In genomic region chr9:105679406-105680022, GRCh38 we compare ENCODE assay signal across 32 cellular contexts. TPM values are rescaled to one million over a fixed set of nuclear protein-coding genes. Genes with fewer than 3 reads are reported as not detected.
DNase-seq lines count a peak whose midpoint lies in the region; ATAC-seq, FAIRE-seq and TF ChIP-seq lines count a peak whose summit lies in the region.
"Had no signal": no experiment of that assay in that cellular context is flagged by ENCODE, and none has a peak within 500 bp of the region (broad histone marks: within the 10 kb centered on the region; RNA-seq: fewer than 3 reads in every experiment).

No MANE protein-coding gene starts in this region.

- intact Hi-C loops in HepG2 (cut with micrococcal nuclease; ENCODE audit: unreplicated experiment) (loop anchor here (5.0 kb wide), 1 partner anchor 47 kb away; no protein-coding TSS in a partner anchor), mammary epithelial cell (cut with micrococcal nuclease) (no loop called here)

- POLR2A ChIA-PET in HepG2 (lab: Yijun Ruan, JAX): interaction anchor here (1.4 kb wide), 1 partner anchor 15 kb away, joined by 6 read pairs; the partner anchor contains the start of gene TMEM38B

- no TSS peak for BruUV-seq in HepG2 (replicated peaks; lab: Mats Ljungman, UMichigan)
- no TSS peak for BruUV-seq in mammary epithelial cell (replicated peaks; lab: Mats Ljungman, UMichigan)

- peak in 1 of 2 experiments; percentile 52; a peak in 2 of 4 replicates for TF ChIP-seq EP300 in HepG2 (IDR thresholded peaks at IDR 0.05; ENCODE audit: low read depth in 2 of 2, low read length in 2 of 2)
- no peak for TF ChIP-seq EP300 in HepG2 (CRISPR knock-in tag; IDR thresholded peaks at IDR 0.05; ENCODE audit: borderline replicate concordance)

- 0% methylated on average over 7 of the region's 7 CpGs for WGBS in HepG2 (ENCODE audit: low lambda C conversion rate)
- WGBS in mammary epithelial cell (ENCODE audit: low coverage, missing lambda C conversion rate): 61% methylated on average over 7 of the region's 7 CpGs

- TF ChIP-seq CTCF in C4-2B (conservative IDR thresholded peaks at IDR 0.05) (no peak), HepG2 (CRISPR knock-in tag; IDR thresholded peaks at IDR 0.05) (no peak), mammary epithelial cell (conservative IDR thresholded peaks at IDR 0.05 in 1 of 2, IDR thresholded peaks at IDR 0.05 in 1 of 2; ENCODE audit: extremely low read depth in 1 of 2, insufficient read depth in 1 of 2, low read depth in 1 of 2, low read length in 2 of 2) (no peak)

- DNase-seq in DMS53 treated with DMSO at 0.1 percent for 48 hours (lab: John Stamatoyannopoulos, UW; ENCODE audit: unreplicated experiment) (peak; percentile 47), NCI-H526 treated with DMSO at 0.1 percent for 48 hours (lab: John Stamatoyannopoulos, UW) (peak; percentile 85), HepG2 (ENCODE audit: low spot score) (peak; percentile 89), mammary epithelial cell (no peak), frontal cortex (ENCODE audit: low spot score in 2 of 2) (no peak)
- no peak for DNase-seq in stimulated activated naive CD4-positive, alpha-beta T cell treated with Interleukin-2 at 50 U/mL for 16 hours (lab: John Stamatoyannopoulos, UW)
- DNase-seq: ACHN; activated CD4-positive, alpha-beta T cell treated with anti-CD3 and anti-CD28 coated beads for 36 hours; activated CD8-positive, alpha-beta memory T cell treated with anti-CD3 and anti-CD28 coated beads, Interleukin-2, amount 50 U/mL, for 48 hours; activated CD8-positive, alpha-beta T cell treated with anti-CD3 and anti-CD28 coated beads for 36 hours; activated naive CD4-positive, alpha-beta T cell treated with anti-CD3 and anti-CD28 coated beads for 36 hours; BE2C; dermis blood vessel endothelial cell; DND-41; foreskin melanocyte; GF-D8; GM23248; IMR-90; kidney; lower lobe of right lung; NCI-H1417; NCI-H2081 treated with DMSO at 0.1 percent for 48 hours; NCI-H524 treated with DMSO at 0.1 percent for 48 hours; nephron progenitor cell; SIG-M5 had no signal

- H3K9me3 ChIP-seq in HepG2 (ENCODE audit: low read length): no peaks in the 10 kb centered on the region
- H3K9me3 ChIP-seq in mammary epithelial cell (replicated peaks; ENCODE audit: insufficient read depth, low read length): no peaks in the 10 kb centered on the region
- H3K9me3 ChIP-seq: BE2C, lower lobe of right lung had no signal

- H3K4me1 ChIP-seq in HepG2 (ENCODE audit: insufficient read depth, low read length) (peaks cover 30% of the 10 kb centered on the region), mammary epithelial cell (ENCODE audit: insufficient read depth, low read length) (no peaks in the 10 kb centered on the region)
- H3K4me1 ChIP-seq: lower lobe of right lung had no signal

- in situ Hi-C loops in HepG2 (cut with HindIII; ENCODE audit: extremely low pct_ligation_motif_present, low pct_unique_long_range_greater_than_20kb) (no loop called here), mammary epithelial cell (cut with MboI; ENCODE audit: low sequenced_read_pairs in 2 of 2) (no loop called here)

- dilution Hi-C loops in mammary epithelial cell (cut with HindIII; ENCODE audit: low sequenced_read_pairs): no loop called here

- no peaks in the 10 kb centered on the region; a peak in 1 of 5 replicates for H3K27me3 ChIP-seq in HepG2 (ENCODE audit: control insufficient read depth in 1 of 2, insufficient read depth in 2 of 2, low read length in 2 of 2)
- no peaks in the 10 kb centered on the region for H3K27me3 ChIP-seq in mammary epithelial cell (ENCODE audit: insufficient read depth, low read length)
- H3K27me3 ChIP-seq: BE2C had no signal

- H3K4me3 ChIP-seq in HepG2 (replicated peaks in 1 of 3; ENCODE audit: insufficient read depth in 1 of 3, low read depth in 2 of 3, low read length in 3 of 3): peak overlapping the region in 2 of 3 experiments; percentile 10 to 22; a peak in 3 of 6 replicates
- H3K4me3 ChIP-seq in mammary epithelial cell (replicated peaks in 1 of 3; ENCODE audit: insufficient read depth in 1 of 3, low read depth in 2 of 3, low read length in 3 of 3): no peak overlapping the region
- H3K4me3 ChIP-seq: GM23248, lower lobe of right lung had no signal

- no peaks in the 10 kb centered on the region for H4K20me1 ChIP-seq in HepG2 (ENCODE audit: insufficient read depth, low read length)
- no peaks in the 10 kb centered on the region for H4K20me1 ChIP-seq in mammary epithelial cell (ENCODE audit: insufficient read depth, low read length)

- peak; percentile 56 for FAIRE-seq in HepG2 (lab: Jason Lieb, UNC)
- no peak for FAIRE-seq in frontal cortex (lab: Jason Lieb, UNC)
- FAIRE-seq: endometrium had no signal

- TF ChIP-seq POLR2A in HepG2 (IDR thresholded peaks at IDR 0.05; ENCODE audit: insufficient read depth in 1 of 2, low read depth in 2 of 2, low read length in 2 of 2): no peak

- CTCF ChIA-PET in HepG2 (lab: Yijun Ruan, JAX; ENCODE audit: low intra/inter-chr PET ratio, low total read pairs) (no interaction called here), mammary epithelial cell (lab: Charles Lee; ENCODE audit: low non-redundant PET) (no interaction called here)

- ATAC-seq in HepG2 (peak; percentile 90), HG02973 (IDR thresholded peaks at IDR 0.05; ENCODE audit: unreplicated experiment) (no peak)
- ATAC-seq: activated CD4-positive, alpha-beta T cell treated with anti-CD3 and anti-CD28 coated beads for 36 hours; activated CD8-positive, alpha-beta T cell treated with anti-CD3 and anti-CD28 coated beads for 36 hours; lower lobe of right lung; stimulated activated memory B cell treated with anti-CD40 and anti-IgM and Interleukin-4, amounts not matched to agents 10 μg/mL and 1 μg/mL and 100 μg/mL, for 72 hours had no signal

- no peak for TF ChIP-seq RAD21 in HepG2 (CRISPR knock-in tag; IDR thresholded peaks at IDR 0.05)

- peak overlapping the region; percentile 37; the same call in 1 of the 2 replicates for H3K27ac ChIP-seq in C4-2B
- H3K27ac ChIP-seq in HepG2 (ENCODE audit: extremely low read length, insufficient read depth, low read length): no peak overlapping the region
- H3K27ac ChIP-seq in mammary epithelial cell (ENCODE audit: insufficient read depth, low read depth, low read length): no peak overlapping the region
- H3K27ac ChIP-seq: GM23248, lower lobe of right lung had no signal

- H3K4me2 ChIP-seq in HepG2 (ENCODE audit: low read depth, low read length): peak overlapping the region; percentile 65
- H3K4me2 ChIP-seq in mammary epithelial cell (ENCODE audit: insufficient read depth, low read depth, low read length): no peak overlapping the region

- H3K79me2 ChIP-seq in HepG2 (ENCODE audit: insufficient read depth, low read length) (no peaks in the 10 kb centered on the region), mammary epithelial cell (ENCODE audit: insufficient read depth, low read length) (no peaks in the 10 kb centered on the region)

- H3K36me3 ChIP-seq in HepG2 (replicated peaks in 1 of 2; ENCODE audit: control insufficient read depth in 1 of 2, insufficient read depth in 2 of 2, low read length in 2 of 2): no peaks in the 10 kb centered on the region
- no peaks in the 10 kb centered on the region for H3K36me3 ChIP-seq in mammary epithelial cell (ENCODE audit: insufficient read depth, low read length)
- H3K36me3 ChIP-seq: BE2C, lower lobe of right lung had no signal

- no peak overlapping the region for H2AFZ ChIP-seq in HepG2 (ENCODE audit: low read length)
- H2AFZ ChIP-seq in mammary epithelial cell (ENCODE audit: low read depth, low read length): no peak overlapping the region
- H2AFZ ChIP-seq: GM23248 had no signal

- no peak overlapping the region; the same call in 1 of the 2 replicates for H3K9ac ChIP-seq in HepG2 (ENCODE audit: insufficient read depth, low read depth, low read length)
- no peak overlapping the region for H3K9ac ChIP-seq in mammary epithelial cell (ENCODE audit: insufficient read depth, low read length)
- H3K9ac ChIP-seq: GM23248 had no signal

RNA-seq across cellular contexts. Expression of gene TMEM38B, which starts 14.8 kb away (rescaled TPM):
- total RNA-seq in HepG2 (2016; rRNA removed; fragmentation: Illumina TruSeq; extraction: Trizol): 26.0 and 32.4 TPM in 2 replicates
- total RNA-seq in HepG2 (2016; cell fraction: cytosol; rRNA removed; fragmentation: Illumina TruSeq; extraction: Trizol; ENCODE audit: low read depth): 13.2 and 15.1 TPM in 2 replicates
- total RNA-seq in HepG2 (2016; cell fraction: insoluble cytoplasmic fraction; rRNA removed; fragmentation: Illumina TruSeq; extraction: Trizol): 21.7 and 29.4 TPM in 2 replicates
- total RNA-seq in HepG2 (2016; cell fraction: membrane; rRNA removed; fragmentation: Illumina TruSeq; extraction: Trizol): 16.9 and 17.8 TPM in 2 replicates
- 23.7 and 24.3 TPM in 2 replicates for total RNA-seq in HepG2 (2016; cell fraction: nucleus; rRNA removed; fragmentation: Illumina TruSeq; extraction: Trizol)
- 12.4 and 13.4 TPM in 2 replicates for polyA plus RNA-seq in HepG2 (2011; rRNA removed)
- 9.6 and 15.4 TPM in 2 replicates for polyA plus RNA-seq in HepG2 (2011; cell fraction: cytosol; rRNA removed)
- 3.9 and 6.1 TPM in 2 replicates for polyA plus RNA-seq in HepG2 (2011; cell fraction: nucleus; rRNA removed)
- polyA plus RNA-seq in HepG2 (2012): 14.8 and 19.3 TPM in 2 replicates
- polyA plus RNA-seq in HepG2 (2016; cell fraction: cytosol; fragmentation: Illumina TruSeq; extraction: Trizol; ENCODE audit: low read depth): 3.8 and 5.9 TPM in 2 replicates
- polyA plus RNA-seq in HepG2 (2016; cell fraction: insoluble cytoplasmic fraction; fragmentation: Illumina TruSeq; extraction: Trizol; ENCODE audit: low read depth): 15.6 and 16.4 TPM in 2 replicates
- 8.4 and 9.8 TPM in 2 replicates for polyA plus RNA-seq in HepG2 (2016; cell fraction: membrane; fragmentation: Illumina TruSeq; extraction: Trizol; ENCODE audit: low read depth)
- polyA plus RNA-seq in HepG2 (2016; cell fraction: nucleus; fragmentation: Illumina TruSeq; extraction: Trizol; ENCODE audit: insufficient read depth, low read depth): 26.7 and 29.8 TPM in 2 replicates
- polyA minus RNA-seq in HepG2 (2011; rRNA and poly(A)+ RNA removed; ENCODE audit: low replicate concordance): 13.5 and 22.6 TPM in 2 replicates
- 14.0 and 21.4 TPM in 2 replicates for polyA minus RNA-seq in HepG2 (2011; cell fraction: cytosol; rRNA and poly(A)+ RNA removed)
- 11.3 and 15.5 TPM in 2 replicates for polyA minus RNA-seq in HepG2 (2011; cell fraction: nucleus; rRNA and poly(A)+ RNA removed)
- total RNA-seq in mammary epithelial cell: 10 to 100 TPM; 10.5 to 16.8 TPM
- polyA plus RNA-seq in mammary epithelial cell: 9.7 TPM
- polyA minus RNA-seq in mammary epithelial cell: 10.1 TPM
- 29.3 TPM for total RNA-seq in frontal cortex

RNA-seq across cellular contexts. Expression of gene TAL2, which starts 17.3 kb away (rescaled TPM):
- not detected in 2 replicates for total RNA-seq in HepG2 (2016; rRNA removed; fragmentation: Illumina TruSeq; extraction: Trizol)
- total RNA-seq in HepG2 (2016; cell fraction: cytosol; rRNA removed; fragmentation: Illumina TruSeq; extraction: Trizol; ENCODE audit: low read depth): not detected in 2 replicates
- not detected in 2 replicates for total RNA-seq in HepG2 (2016; cell fraction: insoluble cytoplasmic fraction; rRNA removed; fragmentation: Illumina TruSeq; extraction: Trizol)
- not detected in 2 replicates for total RNA-seq in HepG2 (2016; cell fraction: membrane; rRNA removed; fragmentation: Illumina TruSeq; extraction: Trizol)
- not detected in 2 replicates for total RNA-seq in HepG2 (2016; cell fraction: nucleus; rRNA removed; fragmentation: Illumina TruSeq; extraction: Trizol)
- polyA plus RNA-seq in HepG2 (2011; rRNA removed): 0.22 TPM in 1 of 2 replicates, not detected in the other
- polyA plus RNA-seq in HepG2 (2011; cell fraction: cytosol; rRNA removed): not detected in 2 replicates
- polyA plus RNA-seq in HepG2 (2011; cell fraction: nucleus; rRNA removed): 0.26 TPM in 1 of 2 replicates, not detected in the other
- polyA plus RNA-seq in HepG2 (2012): not detected in 2 replicates
- polyA plus RNA-seq in HepG2 (2016; cell fraction: cytosol; fragmentation: Illumina TruSeq; extraction: Trizol; ENCODE audit: low read depth): not detected in 2 replicates
- polyA plus RNA-seq in HepG2 (2016; cell fraction: insoluble cytoplasmic fraction; fragmentation: Illumina TruSeq; extraction: Trizol; ENCODE audit: low read depth): not detected in 2 replicates
- polyA plus RNA-seq in HepG2 (2016; cell fraction: membrane; fragmentation: Illumina TruSeq; extraction: Trizol; ENCODE audit: low read depth): not detected in 2 replicates
- polyA plus RNA-seq in HepG2 (2016; cell fraction: nucleus; fragmentation: Illumina TruSeq; extraction: Trizol; ENCODE audit: insufficient read depth, low read depth): not detected in 2 replicates
- not detected in 2 replicates for polyA minus RNA-seq in HepG2 (2011; rRNA and poly(A)+ RNA removed; ENCODE audit: low replicate concordance)
- polyA minus RNA-seq in HepG2 (2011; cell fraction: cytosol; rRNA and poly(A)+ RNA removed): not detected in 2 replicates
- not detected in 2 replicates for polyA minus RNA-seq in HepG2 (2011; cell fraction: nucleus; rRNA and poly(A)+ RNA removed)
- not detected for total RNA-seq in mammary epithelial cell
- polyA plus RNA-seq in mammary epithelial cell: 0.10 TPM
- polyA minus RNA-seq in mammary epithelial cell: not detected
- 13.5 TPM for total RNA-seq in frontal cortex
- total RNA-seq: activated CD4-positive, alpha-beta T cell treated with anti-CD3 and anti-CD28 coated beads for 36 hours; activated CD8-positive, alpha-beta T cell treated with anti-CD3 and anti-CD28 coated beads for 36 hours; activated naive CD4-positive, alpha-beta T cell treated with anti-CD3 and anti-CD28 coated beads for 36 hours; dermis blood vessel endothelial cell; GM23248; IMR-90; lower lobe of right lung; M059J; T-helper 2 cell treated with Interferon-gamma antibody and Interleukin-4, amounts not matched to agents 100 ng/mL and 5 ng/mL, for 36 hours had no signal
- polyA plus RNA-seq: adipose tissue, GM23248 had no signal

Comparison
In these comparisons a context has a peak if more than half of its experiments do, and no peak if none do; other contexts are left out.
1. DNase-seq: peak in DMS53 treated with DMSO at 0.1 percent for 48 hours (single experiment), NCI-H526 treated with DMSO at 0.1 percent for 48 hours (single experiment) and HepG2 (single experiment); none in stimulated activated naive CD4-positive, alpha-beta T cell treated with Interleukin-2 at 50 U/mL for 16 hours (single experiment), mammary epithelial cell (single experiment) and frontal cortex (0 of 2).
2. H3K4me3 ChIP-seq: peak in HepG2 (2 of 3); none in mammary epithelial cell (0 of 3).
3. RNA of gene TAL2, which starts 17.3 kb away (total RNA-seq): 13.5 TPM in frontal cortex (single experiment); not detected in mammary epithelial cell and not detected in HepG2; every median in the first group is over 10 times any median in the second.